ENCODE assay signal across 8 cellular contexts in genomic region chr3:157175678-157176077, GRCh38. TPM values are rescaled to one million over a fixed set of nuclear protein-coding genes. Genes with fewer than 3 reads are reported as not detected.
DNase-seq lines count a peak whose midpoint lies in the region; ATAC-seq, FAIRE-seq and TF ChIP-seq lines count a peak whose summit lies in the region.

No MANE protein-coding gene starts in this region.

- peak overlapping the region; percentile 61 for H3K4me3 ChIP-seq in A673 (ENCODE audit: low read depth, low read length, poor library complexity, severe bottlenecking)
- peak overlapping the region; percentile 50 for H3K4me3 ChIP-seq in SJSA1

- H3K27ac ChIP-seq in A673 (ENCODE audit: low read depth, low read length, poor library complexity, severe bottlenecking) (peak overlapping the region; percentile 94), SJSA1 (peak overlapping the region; percentile 91)

- no TSS peak for BruUV-seq in A673 (replicated peaks; lab: Mats Ljungman, UMichigan)

- CTCF ChIA-PET in A673 (lab: Charles Lee), result interaction anchor here (2.1 kb wide), 1 partner anchor 26 kb away, joined by 8 read pairs; no protein-coding TSS in a partner anchor

- DNase-seq in A673 (ENCODE audit: low spot score) (peak; percentile 29), GM18507 (ENCODE audit: extremely low spot score, insufficient read length, low read depth) (no peak), SJSA1 (ENCODE audit: low read depth in 1 of 2, low spot score in 2 of 2) (no peak), mesenteric fat pad (ENCODE audit: low spot score) (peak; percentile 88), type B pancreatic cell (ENCODE audit: extremely low spot score, unreplicated experiment) (no peak), D721Med (ENCODE audit: insufficient read length, low spot score) (no peak)
- DNase-seq in effector memory CD8-positive, alpha-beta T cell, result peak in 2 of 3 experiments; percentile 9 to 10

- H3K4me1 ChIP-seq in A673 (ENCODE audit: insufficient read depth, low read length, poor library complexity, severe bottlenecking) (peaks cover 9% of the 10 kb centered on the region), SJSA1 (replicated peaks) (peaks cover 15% of the 10 kb centered on the region)

- intact Hi-C loops in A673 (cut with micrococcal nuclease; ENCODE audit: unreplicated experiment), result loop anchor here (1.0 kb wide), 2 partner anchors 15 kb away; partner anchors contain the start of gene CCNL1

- TF ChIP-seq CTCF in A673 (conservative IDR thresholded peaks at IDR 0.05; ENCODE audit: low read depth, low read length) (no peak; the same call in 1 of the 2 replicates), type B pancreatic cell (conservative IDR thresholded peaks at IDR 0.05) (no peak), D721Med (IDR thresholded peaks at IDR 0.05; ENCODE audit: insufficient read depth, missing control alignments) (no peak)

- FAIRE-seq in GM18507 (lab: Jason Lieb, UNC) (peak; percentile 18), D721Med (lab: Jason Lieb, UNC) (no peak)

- POLR2A ChIA-PET in A673 (lab: Charles Lee; ENCODE audit: low non-redundant PET), result interaction anchor here (0.7 to 2.5 kb wide), 2 partner anchors 15 to 650 kb away, joined by 5 to 21 read pairs; partner anchors contain the start of gene CCNL1

- peak overlapping the region; percentile 98 for H3K27ac Mint-ChIP-seq in effector memory CD8-positive, alpha-beta T cell
- H3K27ac Mint-ChIP-seq in type B pancreatic cell, result peak overlapping the region; percentile 94

- no peaks in the 10 kb centered on the region for H3K36me3 ChIP-seq in A673 (ENCODE audit: insufficient read depth, low read length, poor library complexity, severe bottlenecking)
- no peaks in the 10 kb centered on the region for H3K36me3 ChIP-seq in SJSA1

- H3K27me3 ChIP-seq in A673 (replicated peaks; ENCODE audit: insufficient read depth, low read depth, low read length, poor library complexity) (no peaks in the 10 kb centered on the region), SJSA1 (replicated peaks) (no peaks in the 10 kb centered on the region)

- no peaks in the 10 kb centered on the region for H3K9me3 Mint-ChIP-seq in effector memory CD8-positive, alpha-beta T cell
- H3K9me3 Mint-ChIP-seq in type B pancreatic cell, result no peaks in the 10 kb centered on the region

- peak overlapping the region; percentile 88 to 93 for H3K4me3 Mint-ChIP-seq in effector memory CD8-positive, alpha-beta T cell
- peak overlapping the region; percentile 91 for H3K4me3 Mint-ChIP-seq in type B pancreatic cell

- peaks cover 18% of the 10 kb centered on the region for H3K36me3 Mint-ChIP-seq in effector memory CD8-positive, alpha-beta T cell (ENCODE audit: insufficient read depth)
- peaks cover 16% of the 10 kb centered on the region for H3K36me3 Mint-ChIP-seq in type B pancreatic cell

- H3K4me1 Mint-ChIP-seq in effector memory CD8-positive, alpha-beta T cell (ENCODE audit: low read depth in 2 of 2), result peaks cover 12 to 18% of the 10 kb centered on the region in 2 donors
- H3K4me1 Mint-ChIP-seq in type B pancreatic cell (ENCODE audit: unreplicated experiment), result peaks cover 11% of the 10 kb centered on the region

- H3K27me3 Mint-ChIP-seq in effector memory CD8-positive, alpha-beta T cell, result peaks cover 6 to 9% of the 10 kb centered on the region in 2 donors
- H3K27me3 Mint-ChIP-seq in type B pancreatic cell, result no peaks in the 10 kb centered on the region

- no peak for ATAC-seq in effector memory CD8-positive, alpha-beta T cell (replicated peaks)
- ATAC-seq in HG02938 (IDR thresholded peaks at IDR 0.05; ENCODE audit: unreplicated experiment), result no peak

- no peaks in the 10 kb centered on the region for H3K9me3 ChIP-seq in A673 (ENCODE audit: low read depth, low read length, poor library complexity, severe bottlenecking)
- H3K9me3 ChIP-seq in SJSA1 (replicated peaks), result no peaks in the 10 kb centered on the region

RNA-seq across cellular contexts. Expression of gene CCNL1, which starts 15.7 kb away (rescaled TPM):
- 91.0 and 101 TPM in 2 replicates for total RNA-seq in A673 (2021)
- total RNA-seq in SJSA1 (2014; rRNA removed; shearing (Covaris generic)), result 65.1 and 92.6 TPM in 2 replicates
- 315 TPM for total RNA-seq in mesenteric fat pad
- 145 and 233 TPM in 2 replicates for total RNA-seq in type B pancreatic cell (ENCODE audit: low replicate concordance)

Comparison
In these comparisons a context has a peak if more than half of its experiments do, and no peak if none do; other contexts are left out.
1. DNase-seq: peak in A673 (single experiment), effector memory CD8-positive, alpha-beta T cell (2 of 3) and mesenteric fat pad (single experiment); none in GM18507 (single experiment), SJSA1 (0 of 2), type B pancreatic cell (single experiment) and D721Med (single experiment).